1 cellular context compared by ENCODE assay signal in the genomic region with DNA sequence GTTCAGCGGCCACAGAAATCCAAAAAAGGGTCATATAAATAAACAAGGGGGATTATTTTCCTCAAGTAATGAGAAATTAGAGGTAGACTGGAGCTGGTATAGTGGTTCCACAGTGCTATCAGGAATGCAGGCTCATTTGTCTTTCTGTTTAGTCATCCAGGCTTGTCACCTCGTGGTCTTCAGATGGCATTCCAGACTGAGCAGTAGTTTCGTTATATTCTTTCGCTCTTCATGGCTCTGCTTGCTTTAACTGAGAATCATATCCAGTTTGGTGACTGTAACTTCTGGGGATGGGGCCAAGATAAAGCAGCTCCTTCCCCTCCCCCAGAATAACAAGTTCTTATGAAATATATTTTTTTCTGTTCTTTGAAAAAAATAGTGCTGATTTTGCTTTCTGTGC.
TF ChIP-seq lines count a peak whose summit lies in the region.

No MANE protein-coding gene starts in this region.

TF ChIP-seq in WTC11, 78 proteins besides CTCF, POLR2A, EP300 and RAD21 (continued from another document):
- TF ChIP-seq, protein P1, sequence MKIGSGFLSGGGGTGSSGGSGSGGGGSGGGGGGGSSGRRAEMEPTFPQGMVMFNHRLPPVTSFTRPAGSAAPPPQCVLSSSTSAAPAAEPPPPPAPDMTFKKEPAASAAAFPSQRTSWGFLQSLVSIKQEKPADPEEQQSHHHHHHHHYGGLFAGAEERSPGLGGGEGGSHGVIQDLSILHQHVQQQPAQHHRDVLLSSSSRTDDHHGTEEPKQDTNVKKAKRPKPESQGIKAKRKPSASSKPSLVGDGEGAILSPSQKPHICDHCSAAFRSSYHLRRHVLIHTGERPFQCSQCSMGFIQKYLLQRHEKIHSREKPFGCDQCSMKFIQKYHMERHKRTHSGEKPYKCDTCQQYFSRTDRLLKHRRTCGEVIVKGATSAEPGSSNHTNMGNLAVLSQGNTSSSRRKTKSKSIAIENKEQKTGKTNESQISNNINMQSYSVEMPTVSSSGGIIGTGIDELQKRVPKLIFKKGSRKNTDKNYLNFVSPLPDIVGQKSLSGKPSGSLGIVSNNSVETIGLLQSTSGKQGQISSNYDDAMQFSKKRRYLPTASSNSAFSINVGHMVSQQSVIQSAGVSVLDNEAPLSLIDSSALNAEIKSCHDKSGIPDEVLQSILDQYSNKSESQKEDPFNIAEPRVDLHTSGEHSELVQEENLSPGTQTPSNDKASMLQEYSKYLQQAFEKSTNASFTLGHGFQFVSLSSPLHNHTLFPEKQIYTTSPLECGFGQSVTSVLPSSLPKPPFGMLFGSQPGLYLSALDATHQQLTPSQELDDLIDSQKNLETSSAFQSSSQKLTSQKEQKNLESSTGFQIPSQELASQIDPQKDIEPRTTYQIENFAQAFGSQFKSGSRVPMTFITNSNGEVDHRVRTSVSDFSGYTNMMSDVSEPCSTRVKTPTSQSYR (CRISPR knock-in tag; IDR thresholded peaks at IDR 0.05): no peak
- no peak for TF ChIP-seq NR1H2 (CRISPR knock-in tag; IDR thresholded peaks at IDR 0.05)
- no peak for TF ChIP-seq ZNF263 (CRISPR knock-in tag; IDR thresholded peaks at IDR 0.05; ENCODE audit: low read depth)
- TF ChIP-seq, protein P2, sequence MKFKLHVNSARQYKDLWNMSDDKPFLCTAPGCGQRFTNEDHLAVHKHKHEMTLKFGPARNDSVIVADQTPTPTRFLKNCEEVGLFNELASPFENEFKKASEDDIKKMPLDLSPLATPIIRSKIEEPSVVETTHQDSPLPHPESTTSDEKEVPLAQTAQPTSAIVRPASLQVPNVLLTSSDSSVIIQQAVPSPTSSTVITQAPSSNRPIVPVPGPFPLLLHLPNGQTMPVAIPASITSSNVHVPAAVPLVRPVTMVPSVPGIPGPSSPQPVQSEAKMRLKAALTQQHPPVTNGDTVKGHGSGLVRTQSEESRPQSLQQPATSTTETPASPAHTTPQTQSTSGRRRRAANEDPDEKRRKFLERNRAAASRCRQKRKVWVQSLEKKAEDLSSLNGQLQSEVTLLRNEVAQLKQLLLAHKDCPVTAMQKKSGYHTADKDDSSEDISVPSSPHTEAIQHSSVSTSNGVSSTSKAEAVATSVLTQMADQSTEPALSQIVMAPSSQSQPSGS (CRISPR knock-in tag; IDR thresholded peaks at IDR 0.05; ENCODE audit: borderline replicate concordance, low read depth): no peak
- TF ChIP-seq, protein P3, sequence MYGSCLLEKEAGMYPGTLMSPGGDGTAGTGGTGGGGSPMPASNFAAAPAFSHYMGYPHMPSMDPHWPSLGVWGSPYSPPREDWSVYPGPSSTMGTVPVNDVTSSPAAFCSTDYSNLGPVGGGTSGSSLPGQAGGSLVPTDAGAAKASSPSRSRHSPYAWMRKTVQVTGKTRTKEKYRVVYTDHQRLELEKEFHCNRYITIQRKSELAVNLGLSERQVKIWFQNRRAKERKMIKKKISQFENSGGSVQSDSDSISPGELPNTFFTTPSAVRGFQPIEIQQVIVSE (CRISPR knock-in tag; IDR thresholded peaks at IDR 0.05; ENCODE audit: borderline replicate concordance): no peak
- TF ChIP-seq ZNF671 (CRISPR knock-in tag; IDR thresholded peaks at IDR 0.05): no peak
- TF ChIP-seq NFATC4 (CRISPR knock-in tag; IDR thresholded peaks at IDR 0.05): no peak
- no peak for TF ChIP-seq SOX15 (CRISPR knock-in tag; IDR thresholded peaks at IDR 0.05)
- TF ChIP-seq, protein P4, sequence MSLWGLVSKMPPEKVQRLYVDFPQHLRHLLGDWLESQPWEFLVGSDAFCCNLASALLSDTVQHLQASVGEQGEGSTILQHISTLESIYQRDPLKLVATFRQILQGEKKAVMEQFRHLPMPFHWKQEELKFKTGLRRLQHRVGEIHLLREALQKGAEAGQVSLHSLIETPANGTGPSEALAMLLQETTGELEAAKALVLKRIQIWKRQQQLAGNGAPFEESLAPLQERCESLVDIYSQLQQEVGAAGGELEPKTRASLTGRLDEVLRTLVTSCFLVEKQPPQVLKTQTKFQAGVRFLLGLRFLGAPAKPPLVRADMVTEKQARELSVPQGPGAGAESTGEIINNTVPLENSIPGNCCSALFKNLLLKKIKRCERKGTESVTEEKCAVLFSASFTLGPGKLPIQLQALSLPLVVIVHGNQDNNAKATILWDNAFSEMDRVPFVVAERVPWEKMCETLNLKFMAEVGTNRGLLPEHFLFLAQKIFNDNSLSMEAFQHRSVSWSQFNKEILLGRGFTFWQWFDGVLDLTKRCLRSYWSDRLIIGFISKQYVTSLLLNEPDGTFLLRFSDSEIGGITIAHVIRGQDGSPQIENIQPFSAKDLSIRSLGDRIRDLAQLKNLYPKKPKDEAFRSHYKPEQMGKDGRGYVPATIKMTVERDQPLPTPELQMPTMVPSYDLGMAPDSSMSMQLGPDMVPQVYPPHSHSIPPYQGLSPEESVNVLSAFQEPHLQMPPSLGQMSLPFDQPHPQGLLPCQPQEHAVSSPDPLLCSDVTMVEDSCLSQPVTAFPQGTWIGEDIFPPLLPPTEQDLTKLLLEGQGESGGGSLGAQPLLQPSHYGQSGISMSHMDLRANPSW (CRISPR knock-in tag; conservative IDR thresholded peaks at IDR 0.05; ENCODE audit: low read depth): no peak
